ENCODE assay signal across 8 cellular contexts in genomic region chr15:41115652-41116115, GRCh38. TPM values are rescaled to one million over a fixed set of nuclear protein-coding genes. Genes with fewer than 3 reads are reported as not detected.
DNase-seq lines count a peak whose midpoint lies in the region; ATAC-seq lines count a peak whose summit lies in the region.

No MANE protein-coding gene starts in this region.

- DNase-seq in CD1c-positive myeloid dendritic cell (ENCODE audit: extremely low spot score) (peak; percentile 84), SKM-1 treated with dmso at 0.1 percent for 144 hours (lab: John Stamatoyannopoulos, UW; ENCODE audit: unreplicated experiment) (peak; percentile 55), left ventricle myocardium superior (no peak), NCI-H1694 treated with DMSO at 0.1 percent for 48 hours (lab: John Stamatoyannopoulos, UW) (no peak)
- peak; percentile 62 for DNase-seq in activated naive CD8-positive, alpha-beta T cell treated with anti-CD3 and anti-CD28 coated beads, Interleukin-2, amount 50 U/mL, for 16 hours (ENCODE audit: low read depth, low spot score)

- intact Hi-C loops in left ventricle myocardium superior (cut with micrococcal nuclease), result loop anchor here (5.0 kb wide), 1 partner anchor 117 kb away; the partner anchor contains the start of genes CHP1 and EXD1

- H3K27me3 ChIP-seq in rectal smooth muscle tissue (ENCODE audit: control insufficient read depth, insufficient read depth, low read length), result no peaks in the 10 kb centered on the region

- peak overlapping the region; percentile 98 for H3K9ac ChIP-seq in rectal smooth muscle tissue (ENCODE audit: low read length)

- H3K36me3 ChIP-seq in rectal smooth muscle tissue (ENCODE audit: control insufficient read depth, insufficient read depth, low read length), result no peaks in the 10 kb centered on the region

- H3K4me3 ChIP-seq in rectal smooth muscle tissue (ENCODE audit: low read length), result peak overlapping the region; percentile 98

- no peaks in the 10 kb centered on the region for H3K4me1 ChIP-seq in rectal smooth muscle tissue (ENCODE audit: control insufficient read depth, insufficient read depth, low read length)

- ATAC-seq in GM19395 (IDR thresholded peaks at IDR 0.05; ENCODE audit: unreplicated experiment), result peak; percentile 55
- peak; percentile 49 for ATAC-seq in HG03521 (IDR thresholded peaks at IDR 0.05; ENCODE audit: unreplicated experiment)
- ATAC-seq in left ventricle myocardium superior, result peak; percentile 72

- peak overlapping the region; percentile 100 for H3K27ac ChIP-seq in rectal smooth muscle tissue (ENCODE audit: low read depth, low read length)

RNA-seq across cellular contexts. Expression of gene INO80, which starts 0.4 kb away (rescaled TPM):
- total RNA-seq in left ventricle myocardium superior, result 10.6 TPM

Comparison
In these comparisons a context has a peak if more than half of its experiments do, and no peak if none do; other contexts are left out.
1. DNase-seq: peak in CD1c-positive myeloid dendritic cell (single experiment), SKM-1 treated with dmso at 0.1 percent for 144 hours (single experiment) and activated naive CD8-positive, alpha-beta T cell treated with anti-CD3 and anti-CD28 coated beads, Interleukin-2, amount 50 U/mL, for 16 hours (single experiment); none in left ventricle myocardium superior (single experiment) and NCI-H1694 treated with DMSO at 0.1 percent for 48 hours (single experiment).
2. Peak in every context shown above with its lines, with median percentiles within 50 percentile points of each other: ATAC-seq.